Comparison of ENCODE assay signal across 1 cellular context in genomic region chr17:63600569-63601438, GRCh38.
TF ChIP-seq lines count a peak whose summit lies in the region.

Gene TACO1, plus strand, starts transcription at chr17:63600895. Its CDS starts 189 bp downstream, at chr17:63601084.

TF ChIP-seq in K562, 482 proteins besides CTCF, POLR2A, EP300 and RAD21 (continued from another document and continues in another):
- no peak for TF ChIP-seq ZNF398 (CRISPR knock-in tag; IDR thresholded peaks at IDR 0.05)
- peak; percentile 55 for TF ChIP-seq PRDM10 (IDR thresholded peaks at IDR 0.05; ENCODE audit: partially characterized antibody)
- TF ChIP-seq ILK (tag; IDR thresholded peaks at IDR 0.05; ENCODE audit: borderline replicate concordance, low read depth), result no peak
- no peak for TF ChIP-seq CUX1 (CRISPR knock-in tag; IDR thresholded peaks at IDR 0.05)
- no peak for TF ChIP-seq SMARCB1 (IDR thresholded peaks at IDR 0.05; ENCODE audit: insufficient read length, low read depth)
- TF ChIP-seq ZNF395 (CRISPR knock-in tag; IDR thresholded peaks at IDR 0.05), result 0 out of 2 replicates have a peak, but pooled peaks have one; percentile 8
- TF ChIP-seq MCM3 (IDR thresholded peaks at IDR 0.05), result no peak
- TF ChIP-seq ZNF584 (CRISPR knock-in tag; IDR thresholded peaks at IDR 0.05; ENCODE audit: low read depth), result no peak
- no peak for TF ChIP-seq ZBTB5 (IDR thresholded peaks at IDR 0.05)
- TF ChIP-seq DDX20 (tag; IDR thresholded peaks at IDR 0.05; ENCODE audit: low read depth), result no peak
- TF ChIP-seq NFIC (IDR thresholded peaks at IDR 0.05), result peak; percentile 83
- TF ChIP-seq ZFP30 (CRISPR knock-in tag; IDR thresholded peaks at IDR 0.05; ENCODE audit: borderline replicate concordance), result no peak
- no peak for TF ChIP-seq NR3C1 (CRISPR knock-in tag; IDR thresholded peaks at IDR 0.05)
- TF ChIP-seq GATA2 (CRISPR knock-in tag; IDR thresholded peaks at IDR 0.05), result no peak
- no peak for TF ChIP-seq PRMT5 (CRISPR knock-in tag; IDR thresholded peaks at IDR 0.05)
- peak; percentile 95 for TF ChIP-seq TAF1 (IDR thresholded peaks at IDR 0.05; ENCODE audit: control insufficient read depth, extremely low read depth, insufficient read depth, low read length, severe bottlenecking)
- no peak for TF ChIP-seq USF1 (CRISPR knock-in tag; IDR thresholded peaks at IDR 0.05)
- peak; percentile 90 for TF ChIP-seq CHAMP1 (IDR thresholded peaks at IDR 0.05)
- peak; percentile 69 to 81; a peak in 3 of 4 replicates for TF ChIP-seq SIX5 (IDR thresholded peaks at IDR 0.05; ENCODE audit: borderline replicate concordance in 1 of 2, insufficient read depth in 1 of 2, low read depth in 1 of 2, low read length in 2 of 2)
- TF ChIP-seq FOXP4 (CRISPR knock-in tag; IDR thresholded peaks at IDR 0.05; ENCODE audit: borderline replicate concordance), result no peak
- no peak for TF ChIP-seq DEAF1 (CRISPR knock-in tag; IDR thresholded peaks at IDR 0.05)
- no peak for TF ChIP-seq ZNF696 (CRISPR knock-in tag; conservative IDR thresholded peaks at IDR 0.05)
- TF ChIP-seq ZNF766 (CRISPR knock-in tag; conservative IDR thresholded peaks at IDR 0.05), result no peak; the same call in 1 of the 2 replicates
- no peak for TF ChIP-seq NUFIP1 (IDR thresholded peaks at IDR 0.05; ENCODE audit: partially characterized antibody)
- TF ChIP-seq CHD2 (IDR thresholded peaks at IDR 0.05; ENCODE audit: low read depth, low read length), result no peak
- peak; percentile 45; the same call in 1 of the 2 replicates for TF ChIP-seq BHLHE40 (IDR thresholded peaks at IDR 0.05; ENCODE audit: low read length)
- TF ChIP-seq MTA1 (IDR thresholded peaks at IDR 0.05; ENCODE audit: borderline replicate concordance), result no peak
